In genomic region chr5:62568800-62569432, GRCh38 we compare ENCODE assay signal across 11 cellular contexts.
"Had no signal": no experiment of that assay in that cellular context is flagged by ENCODE, and none has a peak within 500 bp of the region (broad histone marks: within the 10 kb centered on the region; RNA-seq: fewer than 3 reads in every experiment).

No MANE protein-coding gene starts in this region.

- H3K27me3 ChIP-seq: esophagus muscularis mucosa, transverse colon had no signal

- H3K27me3 Mint-ChIP-seq: activated naive CD8-positive, alpha-beta T cell treated with anti-CD3 and anti-CD28 coated beads, Interleukin-2, amount 10 ng/mL, durations not matched to agents 7 days and 5 days had no signal

- H3K4me1 Mint-ChIP-seq: activated naive CD8-positive, alpha-beta T cell treated with anti-CD3 and anti-CD28 coated beads, Interleukin-2, amount 10 ng/mL, durations not matched to agents 7 days and 5 days had no signal

- DNase-seq: activated CD4-positive, alpha-beta T cell treated with anti-CD3 and anti-CD28 coated beads for 1 hour; activated effector memory CD4-positive, alpha-beta T cell treated with anti-CD3 and anti-CD28 coated beads, Interleukin-2, amount 50 U/mL, for 16 hours; activated naive CD8-positive, alpha-beta T cell treated with anti-CD3 and anti-CD28 coated beads, Interleukin-2, amount 10 ng/mL, durations not matched to agents 7 days and 5 days; aorta; kidney glomerular epithelial cell; posterior cingulate gyrus; right cardiac atrium; small intestine; transverse colon had no signal

- H3K4me3 ChIP-seq: esophagus muscularis mucosa, transverse colon had no signal

- H3K4me3 Mint-ChIP-seq: activated naive CD8-positive, alpha-beta T cell treated with anti-CD3 and anti-CD28 coated beads, Interleukin-2, amount 10 ng/mL, durations not matched to agents 7 days and 5 days; mesothelial cell of epicardium had no signal

- H3K27ac ChIP-seq: esophagus muscularis mucosa, transverse colon had no signal

- H3K4me1 ChIP-seq: esophagus muscularis mucosa, transverse colon had no signal

- H3K27ac Mint-ChIP-seq: activated naive CD8-positive, alpha-beta T cell treated with anti-CD3 and anti-CD28 coated beads, Interleukin-2, amount 10 ng/mL, durations not matched to agents 7 days and 5 days; mesothelial cell of epicardium had no signal
